ENCODE assay signal across 8 cellular contexts in the genomic region with DNA sequence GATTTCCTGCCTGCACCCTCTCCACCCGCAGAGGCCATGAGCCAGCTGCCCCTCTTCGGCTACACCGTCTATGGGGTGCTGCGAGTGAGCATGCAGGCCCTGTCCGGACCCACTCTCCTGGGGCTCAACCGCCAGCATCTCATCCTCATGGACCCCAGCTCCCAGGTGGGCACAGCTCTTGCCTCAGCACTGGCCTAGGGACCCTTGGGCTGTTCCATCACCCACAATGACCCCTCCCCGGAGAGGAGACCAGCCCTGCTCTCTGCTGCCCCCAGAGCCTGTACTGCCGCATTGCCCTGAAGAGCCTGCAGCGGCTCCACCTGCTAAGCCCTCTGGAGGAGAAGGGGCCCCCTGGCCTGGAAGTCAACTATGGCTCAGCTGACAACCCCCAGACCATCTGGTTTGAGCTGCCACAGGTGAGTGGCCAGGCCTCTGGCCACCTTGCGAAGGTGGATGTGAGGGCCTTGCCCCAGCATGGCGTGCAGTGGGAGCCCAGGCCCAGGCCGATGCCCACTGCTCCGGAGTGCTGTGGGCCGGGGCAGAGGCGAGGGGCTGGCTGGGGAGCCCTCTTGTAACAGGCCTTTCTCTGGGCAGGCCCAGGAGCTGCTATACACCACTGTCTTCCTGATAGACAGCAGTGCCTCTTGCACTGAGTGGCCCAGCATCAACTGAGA. TPM values are rescaled to one million over a fixed set of nuclear protein-coding genes. Genes with fewer than 3 reads are reported as not detected.
A peak's percentile ranks its signal among the peaks of the same experiment; 100 is the strongest.
DNase-seq lines count a peak whose midpoint lies in the region; ATAC-seq and TF ChIP-seq lines count a peak whose summit lies in the region.

No MANE protein-coding gene starts in this region.

- H3K36me3 ChIP-seq in HCT116 (ENCODE audit: control insufficient read depth in 1 of 2, insufficient read depth in 2 of 2, low read length in 2 of 2) (no peaks in the 10 kb centered on the region), heart left ventricle (peaks cover 0 to 80% (median 35%) of the 10 kb centered on the region in 9 donors)

- H3K4me1 ChIP-seq in HCT116 (ENCODE audit: control insufficient read depth in 1 of 2, insufficient read depth in 2 of 2, low read length in 2 of 2), result no peaks in the 10 kb centered on the region; a peak in 1 of 4 replicates
- H3K4me1 ChIP-seq in heart left ventricle, result peaks cover 0 to 4% (median 0%) of the 10 kb centered on the region in 12 donors

- POLR2A ChIA-PET in HCT116 (lab: Charles Lee), result no interaction called here
- POLR2A ChIA-PET in WTC11 (lab: Charles Lee), result interaction anchor here (0.8 to 1.0 kb wide), 2 partner anchors 27 to 94 kb away, joined by 3 read pairs; no protein-coding TSS in a partner anchor

- CTCF ChIA-PET in HCT116 (lab: Charles Lee) (interaction anchor here (0.8 to 2.0 kb wide), 4 partner anchors 10 to 137 kb away, joined by 3 to 13 read pairs (median 4); a partner anchor contains a TSS), WTC11 (lab: Charles Lee) (interaction anchor here (0.6 to 19.0 kb wide), 31 partner anchors 9 to 229 kb away, joined by 3 to 304 read pairs (median 5); partner anchors contain the start of genes GALK1, RECQL5, SAP30BP and SMIM5)

- H3K4me2 ChIP-seq in HCT116 (ENCODE audit: low read length), result no peak overlapping the region

- H2AFZ ChIP-seq in HCT116 (ENCODE audit: low read depth, low read length, poor library complexity, severe bottlenecking), result no peak overlapping the region

- H3K27me3 ChIP-seq in HCT116 (ENCODE audit: insufficient read depth, low read length), result no peaks in the 10 kb centered on the region
- H3K27me3 ChIP-seq in heart left ventricle, result no peaks in the 10 kb centered on the region

- H3K4me1 Mint-ChIP-seq in WTC11, result no peaks in the 10 kb centered on the region
- H3K4me1 Mint-ChIP-seq in stimulated activated naive CD8-positive, alpha-beta T cell treated with anti-CD3 and anti-CD28 coated beads, Interleukin-15, amount 100 ng/mL, for 72 hours, result no peaks in the 10 kb centered on the region

- no peak overlapping the region for H3K9ac ChIP-seq in HCT116 (ENCODE audit: low read length)

- no peaks in the 10 kb centered on the region for H3K27me3 Mint-ChIP-seq in WTC11 (ENCODE audit: low read depth)
- no peaks in the 10 kb centered on the region for H3K27me3 Mint-ChIP-seq in stimulated activated naive CD8-positive, alpha-beta T cell treated with anti-CD3 and anti-CD28 coated beads, Interleukin-15, amount 100 ng/mL, for 72 hours

- intact Hi-C loops in HCT116 (cut with micrococcal nuclease), result no loop called here
- intact Hi-C loops in heart left ventricle (cut with DNase I), result no loop called here

- RAD21 ChIA-PET in HCT116 (lab: Charles Lee; ENCODE audit: low non-redundant PET in 1 of 2, low total read pairs in 2 of 2, uncharacterized antibody in 2 of 2, unreplicated experiment in 2 of 2), result no interaction called here

- TF ChIP-seq POLR2A in HCT116 (IDR thresholded peaks at IDR 0.05; ENCODE audit: borderline replicate concordance, extremely low read depth, insufficient read depth, insufficient read length) (no peak), heart left ventricle (IDR thresholded peaks at IDR 0.05) (no peak)

- TF ChIP-seq RAD21 in HCT116 (IDR thresholded peaks at IDR 0.05; ENCODE audit: low read depth), result peak; percentile 57

- H3K9me3 ChIP-seq in HCT116 (ENCODE audit: control insufficient read depth in 1 of 2, insufficient read depth in 1 of 2, low read depth in 1 of 2, low read length in 2 of 2), result no peaks in the 10 kb centered on the region
- H3K9me3 ChIP-seq in heart left ventricle, result no peaks in the 10 kb centered on the region

- no peaks in the 10 kb centered on the region for H3K9me2 ChIP-seq in HCT116 (ENCODE audit: insufficient read depth)

- H3K27ac ChIP-seq in HCT116 (ENCODE audit: low read depth, low read length) (no peak overlapping the region; the same call in 1 of the 2 replicates), heart left ventricle (no peak overlapping the region)

- ATAC-seq in HCT116 (peak; percentile 86), WTC11 (peak; percentile 93), heart left ventricle (peak in 3 of 4 donors; percentile 22 to 56 (median 47))
- peak; percentile 53 for ATAC-seq in stimulated activated naive CD8-positive, alpha-beta T cell treated with anti-CD3 and anti-CD28 coated beads, Interleukin-15, amount 100 ng/mL, for 72 hours

- no peak overlapping the region for H3K4me3 ChIP-seq in HCT116 (replicated peaks in 1 of 2; ENCODE audit: low read depth in 1 of 2, low read length in 2 of 2)
- H3K4me3 ChIP-seq in heart left ventricle, result no peak overlapping the region

- DNase-seq in COLO829 (ENCODE audit: low spot score) (peak; percentile 13), HCT116 (ENCODE audit: low read depth, low spot score) (no peak), WTC11 (ENCODE audit: low spot score) (peak; percentile 87), heart left ventricle (peak in 1 of 5 donors; percentile 58), NCI-H146 (lab: John Stamatoyannopoulos, UW) (no peak)
- DNase-seq in stimulated activated naive CD8-positive, alpha-beta T cell treated with anti-CD3 and anti-CD28 coated beads, Interleukin-15, amount 100 ng/mL, for 72 hours, result peak in 1 of 2 donors; percentile 28
- no peak for DNase-seq in effector CD4-positive, alpha-beta T cell
- DNase-seq in activated effector memory CD4-positive, alpha-beta T cell treated with Interleukin-2 at 50 U/mL for 16 hours, result no peak

- no peak overlapping the region for H3K4me3 Mint-ChIP-seq in WTC11
- H3K4me3 Mint-ChIP-seq in stimulated activated naive CD8-positive, alpha-beta T cell treated with anti-CD3 and anti-CD28 coated beads, Interleukin-15, amount 100 ng/mL, for 72 hours, result no peak overlapping the region

- H4K20me1 ChIP-seq in HCT116 (ENCODE audit: insufficient read depth), result no peaks in the 10 kb centered on the region

- TF ChIP-seq CTCF in HCT116 (IDR thresholded peaks at IDR 0.05 in 2 of 3, conservative IDR thresholded peaks at IDR 0.05 in 1 of 3; ENCODE audit: borderline replicate concordance in 1 of 3, insufficient read depth in 1 of 3, low read depth in 2 of 3, low read length in 2 of 3) (peak; percentile 67 to 99 (median 98); a peak in 5 of 6 replicates), WTC11 (IDR thresholded peaks at IDR 0.05) (peak; percentile 90), heart left ventricle (IDR thresholded peaks at IDR 0.05) (peak in 11 of 12 donors; percentile 28 to 71 (median 53))

- no peaks in the 10 kb centered on the region for H3K79me2 ChIP-seq in HCT116 (ENCODE audit: insufficient read depth, low read length)

- no peaks in the 10 kb centered on the region for H3K36me3 Mint-ChIP-seq in WTC11

- WGBS in heart left ventricle, 4 donors, result 85 to 88% (median 87%) methylated on average over 14 to 15 of the region's 15 CpGs

- no TSS peak for BruUV-seq in HCT116 (replicated peaks; lab: Mats Ljungman, UMichigan)

- H3K27ac Mint-ChIP-seq in WTC11, result no peak overlapping the region
- H3K27ac Mint-ChIP-seq in stimulated activated naive CD8-positive, alpha-beta T cell treated with anti-CD3 and anti-CD28 coated beads, Interleukin-15, amount 100 ng/mL, for 72 hours, result peak overlapping the region in 1 of 2 donors; percentile 65

- no peaks in the 10 kb centered on the region for H3K9me3 Mint-ChIP-seq in WTC11
- H3K9me3 Mint-ChIP-seq in stimulated activated naive CD8-positive, alpha-beta T cell treated with anti-CD3 and anti-CD28 coated beads, Interleukin-15, amount 100 ng/mL, for 72 hours, result no peaks in the 10 kb centered on the region

TF ChIP-seq in HCT116, 20 proteins besides CTCF, POLR2A, EP300 and RAD21 (continues in another document):
- TF ChIP-seq ZFX (IDR thresholded peaks at IDR 0.05) (0 out of 2 replicates have a peak, but pooled peaks have one; percentile 19), EZH2phosphoT487 (IDR thresholded peaks at IDR 0.05; ENCODE audit: borderline replicate concordance) (no peak)

TF ChIP-seq in WTC11, 78 proteins besides CTCF, POLR2A, EP300 and RAD21:
- TF ChIP-seq FOXP1 (CRISPR knock-in tag; IDR thresholded peaks at IDR 0.05; ENCODE audit: borderline replicate concordance) (0 out of 2 replicates have a peak, but pooled peaks have one; percentile 57), SP1 (CRISPR knock-in tag; conservative IDR thresholded peaks at IDR 0.05) (no peak)

RNA-seq across cellular contexts. Expression of gene SMIM5, which starts 7.3 kb away (rescaled TPM):
- total RNA-seq in HCT116 (2021; ENCODE audit: unreplicated experiment), result 0.12 TPM
- polyA plus RNA-seq in HCT116 (2012), result 0.79 and 1.0 TPM in 2 replicates
- 0.05 TPM in 1 of 3 replicates, not detected in the others for total RNA-seq in WTC11 (2021)
- 10 to 100 TPM in 2 of 9 donors, 1 to 10 TPM in 7; 1.8 to 18.2 (median 6.8) TPM for total RNA-seq in heart left ventricle
- polyA plus RNA-seq in heart left ventricle, result 10 to 100 TPM in 1 of 2 donors, 1 to 10 TPM in 1; 3.7 to 17.7 TPM

RNA-seq across cellular contexts. Expression of gene MYO15B, which starts 38.4 kb away (rescaled TPM):
- total RNA-seq in HCT116 (2021; ENCODE audit: unreplicated experiment) (30.3 TPM), WTC11 (2021) (35.6 to 51.1 TPM (median 51.0 TPM) in 3 replicates), heart left ventricle (10 to 100 TPM; 14.0 to 76.4 (median 42.9) TPM)
- polyA plus RNA-seq in HCT116 (2012), result 24.7 and 39.5 TPM in 2 replicates
- 10 to 100 TPM; 23.5 to 72.0 TPM for polyA plus RNA-seq in heart left ventricle

RNA-seq across cellular contexts. Expression of gene RECQL5, which starts 41.0 kb away (rescaled TPM):
- 83.3 TPM for total RNA-seq in HCT116 (2021; ENCODE audit: unreplicated experiment)
- 55.3 and 61.6 TPM in 2 replicates for polyA plus RNA-seq in HCT116 (2012)
- 48.9 to 53.1 TPM (median 51.0 TPM) in 3 replicates for total RNA-seq in WTC11 (2021)
- total RNA-seq in heart left ventricle, result 10 to 100 TPM in 5 of 9 donors, 1 to 10 TPM in 4; 6.0 to 15.9 (median 10.2) TPM
- 10 to 100 TPM in 1 of 2 donors, 1 to 10 TPM in 1; 7.8 to 13.3 TPM for polyA plus RNA-seq in heart left ventricle

RNA-seq across cellular contexts. Expression of gene SAP30BP, which starts 41.2 kb away (rescaled TPM):
- total RNA-seq in HCT116 (2021; ENCODE audit: unreplicated experiment) (149 TPM), WTC11 (2021) (67.5 to 86.8 TPM (median 72.0 TPM) in 3 replicates), heart left ventricle (10 to 100 TPM; 40.9 to 67.8 (median 54.4) TPM)
- 107 and 111 TPM in 2 replicates for polyA plus RNA-seq in HCT116 (2012)
- polyA plus RNA-seq in heart left ventricle, result 100 to 1,000 TPM in 1 of 2 donors, 10 to 100 TPM in 1; 59.9 to 121 TPM

Comparison
In these comparisons a context has a peak if more than half of its experiments do, and no peak if none do; other contexts are left out.
1. DNase-seq: peak in COLO829 (single experiment) and WTC11 (single experiment); none in HCT116 (single experiment), effector CD4-positive, alpha-beta T cell (single experiment), activated effector memory CD4-positive, alpha-beta T cell treated with Interleukin-2 at 50 U/mL for 16 hours (single experiment) and NCI-H146 (single experiment).
2. Peak in every context shown above with its lines, with median percentiles within 50 percentile points of each other: ATAC-seq and CTCF ChIP-seq.